8 cellular contexts compared by ENCODE assay signal in genomic region chr15:72783563-72784232, GRCh38. TPM values are rescaled to one million over a fixed set of nuclear protein-coding genes. Genes with fewer than 3 reads are reported as not detected.
DNase-seq lines count a peak whose midpoint lies in the region; ATAC-seq, FAIRE-seq and TF ChIP-seq lines count a peak whose summit lies in the region.

Gene ADPGK (minus strand): TSS chr15:72783758. CDS start chr15:72783691, 67 bp downstream.

- peak within 1 kb of the TSS; percentile 96 for H2AFZ ChIP-seq in H1 (ENCODE audit: low read length)

- H4K20me1 ChIP-seq in H1 (replicated peaks in 1 of 2; ENCODE audit: control insufficient read depth in 1 of 2, insufficient read depth in 2 of 2, low read length in 2 of 2): peaks cover 0 to 1% of the 10 kb centered on the region in 2 experiments

- no peak within 1 kb of the TSS for H3K23ac ChIP-seq in H1 (ENCODE audit: insufficient read length)
- no peak within 1 kb of the TSS for H3K23ac ChIP-seq in mesendoderm (ENCODE audit: low read length)

- peak within 1 kb of the TSS; percentile 93 for H3K4me3 Mint-ChIP-seq in activated CD8-positive, alpha-beta memory T cell treated with anti-CD3 and anti-CD28 coated beads, Interleukin-2, amount 10 ng/mL, durations not matched to agents 7 days and 5 days

- H3K4ac ChIP-seq in H1 (replicated peaks; ENCODE audit: insufficient read length, low read depth, low read length) (no peak within 1 kb of the TSS), mesendoderm (ENCODE audit: low read depth, low read length) (peak within 1 kb of the TSS; percentile 81)

- H2BK120ac ChIP-seq in H1 (replicated peaks; ENCODE audit: low read depth, low read length): no peak within 1 kb of the TSS
- H2BK120ac ChIP-seq in mesendoderm (ENCODE audit: low read depth, low read length): peak within 1 kb of the TSS; percentile 68

- H2AK5ac ChIP-seq in H1 (ENCODE audit: low read depth, low read length): 0 out of 2 replicates have a peak within 1 kb of the TSS, but pooled peaks have one; percentile 10
- no peak within 1 kb of the TSS for H2AK5ac ChIP-seq in mesendoderm (ENCODE audit: low read length)

- no peaks in the 10 kb centered on the region for H3K9me3 Mint-ChIP-seq in activated CD8-positive, alpha-beta memory T cell treated with anti-CD3 and anti-CD28 coated beads, Interleukin-2, amount 10 ng/mL, durations not matched to agents 7 days and 5 days (ENCODE audit: low read depth)

- H3K27ac ChIP-seq in HUES48 (ENCODE audit: low read depth, low read length) (peak within 1 kb of the TSS; percentile 76), H1 (ENCODE audit: low read depth, low read length) (peak within 1 kb of the TSS; percentile 87), mesendoderm (ENCODE audit: low read depth, low read length) (peak within 1 kb of the TSS; percentile 61)

- H2BK5ac ChIP-seq in H1 (ENCODE audit: low read depth, low read length) (peak within 1 kb of the TSS; percentile 54), mesendoderm (ENCODE audit: low read length) (no peak within 1 kb of the TSS)

- in situ Hi-C loops in Caki2 (cut with HindIII; ENCODE audit: low pct_unique_long_range_greater_than_20kb, low sequenced_read_pairs): no loop called here

- H3K56ac ChIP-seq in H1 (replicated peaks; ENCODE audit: insufficient read length, low read depth, low read length) (no peak within 1 kb of the TSS), mesendoderm (ENCODE audit: low read length) (peak within 1 kb of the TSS; percentile 91)

- H3K9me3 ChIP-seq in HUES48 (ENCODE audit: control insufficient read depth, insufficient read depth, low read length) (no peaks in the 10 kb centered on the region), NT2/D1 (ENCODE audit: insufficient read depth, low read length) (no peaks in the 10 kb centered on the region), H1 (ENCODE audit: insufficient read depth in 2 of 2, low read depth in 1 of 2, low read length in 1 of 2) (no peaks in the 10 kb centered on the region)

- no peak for FAIRE-seq in H1 (lab: Jason Lieb, UNC)

- no peak for TF ChIP-seq CTCF in H1 (IDR thresholded peaks at IDR 0.05; ENCODE audit: control extremely low read depth in 1 of 3, insufficient read depth in 1 of 3, low read depth in 1 of 3, low read length in 3 of 3)

- DNase-seq in Caki2 (ENCODE audit: low read depth) (peak; percentile 97), NT2/D1 (ENCODE audit: low read depth, low spot score) (peak; percentile 82), H1 (ENCODE audit: low read depth in 1 of 2, low spot score in 2 of 2) (peak; percentile 75 to 99), mesendoderm (peak; percentile 92)
- peak; percentile 93 for DNase-seq in activated CD8-positive, alpha-beta memory T cell treated with anti-CD3 and anti-CD28 coated beads, Interleukin-2, amount 10 ng/mL, durations not matched to agents 7 days and 5 days
- peak; percentile 94 for DNase-seq in stimulated activated CD8-positive, alpha-beta memory T cell treated with anti-CD3 and anti-CD28 coated beads, Interleukin-12 subunit alpha, Interleukin-12 subunit beta, amount 100 ng/mL, for 4 hours (ENCODE audit: low read depth)

- CTCF ChIA-PET in activated CD8-positive, alpha-beta memory T cell treated with anti-CD3 and anti-CD28 coated beads, Interleukin-2, amount 10 ng/mL, durations not matched to agents 7 days and 5 days (lab: Charles Lee): interaction anchor here (0.7 to 5.4 kb wide), 6 partner anchors 10 to 184 kb away, joined by 3 to 34 read pairs (median 6); no protein-coding TSS in a partner anchor
- CTCF ChIA-PET in H1 (lab: Charles Lee; ENCODE audit: partially characterized antibody): interaction anchor here (0.9 to 2.2 kb wide), 5 partner anchors 11 to 331 kb away, joined by 3 to 7 read pairs (median 3); no protein-coding TSS in a partner anchor

- H3K4me1 ChIP-seq in HUES48 (ENCODE audit: control insufficient read depth, insufficient read depth, low read length) (peaks cover 12% of the 10 kb centered on the region; the same call in 1 of the 2 replicates), NT2/D1 (ENCODE audit: insufficient read depth, insufficient read length) (peaks cover 2% of the 10 kb centered on the region), H1 (replicated peaks in 1 of 4; ENCODE audit: control insufficient read depth in 3 of 4, insufficient read depth in 4 of 4, low read length in 3 of 4) (peaks cover 0 to 8% (median 2%) of the 10 kb centered on the region in 4 experiments; a peak in 3 of 7 replicates), mesendoderm (ENCODE audit: control insufficient read depth, low read depth, low read length) (no peaks in the 10 kb centered on the region)

- peak within 1 kb of the TSS; percentile 94 for H3K27ac Mint-ChIP-seq in activated CD8-positive, alpha-beta memory T cell treated with anti-CD3 and anti-CD28 coated beads, Interleukin-2, amount 10 ng/mL, durations not matched to agents 7 days and 5 days

- H3K36me3 ChIP-seq in HUES48 (ENCODE audit: control insufficient read depth, insufficient read depth, low read length) (no peaks in the 10 kb centered on the region), NT2/D1 (ENCODE audit: insufficient read depth, insufficient read length, low read length) (peaks cover 31% of the 10 kb centered on the region), H1 (ENCODE audit: control insufficient read depth in 2 of 4, insufficient read depth in 4 of 4, low read length in 3 of 4) (no peaks in the 10 kb centered on the region), mesendoderm (ENCODE audit: control insufficient read depth, insufficient read depth, low read length) (no peaks in the 10 kb centered on the region)

- H3K9ac ChIP-seq in HUES48 (ENCODE audit: low read depth, low read length) (peak within 1 kb of the TSS; percentile 78), NT2/D1 (ENCODE audit: insufficient read length, low read depth) (peak within 1 kb of the TSS; percentile 98), H1 (replicated peaks in 1 of 4; ENCODE audit: extremely low read depth in 1 of 4, low read depth in 3 of 4, low read length in 3 of 4) (peak within 1 kb of the TSS; percentile 92 to 98 (median 94)), mesendoderm (ENCODE audit: low read length) (peak within 1 kb of the TSS; percentile 93)

- H2BK20ac ChIP-seq in H1 (ENCODE audit: low read length): no peak within 1 kb of the TSS

- no peak within 1 kb of the TSS for H2BK12ac ChIP-seq in H1 (ENCODE audit: low read depth, low read length)

- 0 out of 2 replicates have a peak within 1 kb of the TSS, but pooled peaks have one; percentile 13 for H3K18ac ChIP-seq in H1 (ENCODE audit: extremely low read depth, low read length)
- H3K18ac ChIP-seq in mesendoderm (ENCODE audit: low read length): peak within 1 kb of the TSS; percentile 95

- POLR2A ChIA-PET in H1 (lab: Charles Lee; ENCODE audit: partially characterized antibody): interaction anchor here (1.3 to 3.3 kb wide), 2 partner anchors 11 to 12 kb away, joined by 3 to 11 read pairs; no protein-coding TSS in a partner anchor

- peak; percentile 71 for ATAC-seq in GM21390 (IDR thresholded peaks at IDR 0.05; ENCODE audit: unreplicated experiment)
- peak; percentile 82 for ATAC-seq in activated CD8-positive, alpha-beta memory T cell treated with anti-CD3 and anti-CD28 coated beads, Interleukin-2, amount 10 ng/mL, durations not matched to agents 7 days and 5 days

- H3K36me3 Mint-ChIP-seq in activated CD8-positive, alpha-beta memory T cell treated with anti-CD3 and anti-CD28 coated beads, Interleukin-2, amount 10 ng/mL, durations not matched to agents 7 days and 5 days: peaks cover 34% of the 10 kb centered on the region

- peak within 1 kb of the TSS; percentile 93; the same call in 1 of the 2 replicates for H4K8ac ChIP-seq in H1 (ENCODE audit: extremely low read depth, insufficient read depth, low read length)
- no peak within 1 kb of the TSS for H4K8ac ChIP-seq in mesendoderm (ENCODE audit: low read depth, low read length)

- H2BK15ac ChIP-seq in H1 (ENCODE audit: low read length) (0 out of 2 replicates have a peak within 1 kb of the TSS, but pooled peaks have one; percentile 61), mesendoderm (replicated peaks; ENCODE audit: low read depth) (no peak within 1 kb of the TSS)

- no peaks in the 10 kb centered on the region for H3K27me3 ChIP-seq in HUES48 (ENCODE audit: control insufficient read depth, insufficient read depth, low read length)
- H3K27me3 ChIP-seq in NT2/D1 (ENCODE audit: insufficient read depth, insufficient read length): no peaks in the 10 kb centered on the region
- no peaks in the 10 kb centered on the region for H3K27me3 ChIP-seq in H1 (replicated peaks in 1 of 4; ENCODE audit: control insufficient read depth in 3 of 4, extremely low read depth in 1 of 4, insufficient read depth in 3 of 4, low read length in 3 of 4)
- H3K27me3 ChIP-seq in mesendoderm (ENCODE audit: insufficient read depth, low read length, poor library complexity): no peaks in the 10 kb centered on the region

- H3K79me2 ChIP-seq in H1 (ENCODE audit: control insufficient read depth in 1 of 2, insufficient read depth in 2 of 2, low read length in 2 of 2) (peaks cover 0 to 40% of the 10 kb centered on the region in 2 experiments; a peak in 3 of 4 replicates), mesendoderm (ENCODE audit: control insufficient read depth, insufficient read depth, low read length) (peaks cover 32% of the 10 kb centered on the region)

- peak within 1 kb of the TSS; percentile 39 for H4K5ac ChIP-seq in H1 (ENCODE audit: insufficient read length, low read depth, low read length)
- H4K5ac ChIP-seq in mesendoderm (ENCODE audit: low read length): no peak within 1 kb of the TSS

- peaks cover 78% of the 10 kb centered on the region for H3K4me1 Mint-ChIP-seq in activated CD8-positive, alpha-beta memory T cell treated with anti-CD3 and anti-CD28 coated beads, Interleukin-2, amount 10 ng/mL, durations not matched to agents 7 days and 5 days

- H4K91ac ChIP-seq in H1 (replicated peaks; ENCODE audit: insufficient read length, low read length): peak within 1 kb of the TSS; percentile 12

- no peaks in the 10 kb centered on the region for H3K27me3 Mint-ChIP-seq in activated CD8-positive, alpha-beta memory T cell treated with anti-CD3 and anti-CD28 coated beads, Interleukin-2, amount 10 ng/mL, durations not matched to agents 7 days and 5 days

- H3K4me2 ChIP-seq in H1 (ENCODE audit: insufficient read depth in 1 of 2, low read depth in 2 of 2, low read length in 2 of 2) (peak within 1 kb of the TSS; percentile 88 to 96), mesendoderm (ENCODE audit: low read length) (peak within 1 kb of the TSS; percentile 95)

- H3K23me2 ChIP-seq in H1 (ENCODE audit: low read depth, low read length): peaks cover 6% of the 10 kb centered on the region

- no peak within 1 kb of the TSS for H3K14ac ChIP-seq in H1 (ENCODE audit: insufficient read length)

- WGBS in H1 (ENCODE audit: extremely low coverage in 1 of 2, insufficient coverage in 1 of 2, insufficient read length in 1 of 2, insufficient replicate concordance in 2 of 2, low coverage in 1 of 2, low lambda C conversion rate in 2 of 2, missing lambda C conversion rate in 1 of 2), 2 experiments: 1% methylated on average over 60 of the region's 64 CpGs; no CpG with 5 or more reads in 1 of the 2 experiments
- no CpG with 5 or more reads among the region's 64 CpGs for WGBS in mesendoderm (ENCODE audit: extremely low coverage, insufficient coverage, low lambda C conversion rate)

- H3K79me1 ChIP-seq in H1 (ENCODE audit: low read depth, low read length): no peaks in the 10 kb centered on the region; the same call in 1 of the 2 replicates
- peaks cover 21% of the 10 kb centered on the region for H3K79me1 ChIP-seq in mesendoderm (ENCODE audit: low read length)

- TF ChIP-seq RAD21 in H1 (IDR thresholded peaks at IDR 0.05 in 1 of 2, conservative IDR thresholded peaks at IDR 0.05 in 1 of 2; ENCODE audit: low read depth in 2 of 2, low read length in 2 of 2): peak in 1 of 2 experiments; percentile 11; a peak in 2 of 4 replicates

- peak in 1 of 2 experiments; percentile 72; a peak in 1 of 3 replicates for TF ChIP-seq EP300 in H1 (IDR thresholded peaks at IDR 0.05; ENCODE audit: borderline replicate concordance in 1 of 2, low read depth in 2 of 2, low read length in 2 of 2)

- peak; percentile 96 to 97 for TF ChIP-seq POLR2A in H1 (IDR thresholded peaks at IDR 0.05; ENCODE audit: control extremely low read depth in 1 of 2, low read depth in 2 of 2, low read length in 2 of 2)

- peak within 1 kb of the TSS; percentile 91 for H3K4me3 ChIP-seq in HUES48 (ENCODE audit: low read depth, low read length)
- H3K4me3 ChIP-seq in NT2/D1 (ENCODE audit: insufficient read length, low read depth): peak within 1 kb of the TSS; percentile 94
- peak within 1 kb of the TSS; percentile 79 to 98 (median 89) for H3K4me3 ChIP-seq in H1 (ENCODE audit: extremely low read depth in 1 of 4, insufficient read depth in 2 of 4, low read depth in 3 of 4, low read length in 4 of 4)
- H3K4me3 ChIP-seq in mesendoderm (ENCODE audit: low read length): peak within 1 kb of the TSS; percentile 86

RNA-seq across cellular contexts. Expression of gene ADPGK, which starts in this region (rescaled TPM):
- 64.3 and 86.5 TPM in 2 replicates for total RNA-seq in Caki2 (2014; rRNA removed; shearing (Covaris generic); ENCODE audit: low replicate concordance)
- total RNA-seq in activated CD8-positive, alpha-beta memory T cell treated with anti-CD3 and anti-CD28 coated beads, Interleukin-2, amount 10 ng/mL, durations not matched to agents 7 days and 5 days: 10 to 100 TPM; 67.8 to 76.5 TPM
- 35.7 and 38.2 TPM in 2 replicates for total RNA-seq in H1 (2021; fragmentation: NEBNext Ultra II Directional; extraction: Animal tissue kit (Norgen Biotek cat#: 25700))
- polyA plus RNA-seq in H1 (2011; rRNA removed): 32.2 and 36.6 TPM in 2 replicates
- polyA plus RNA-seq in H1 (2011; cell fraction: cytosol; rRNA removed): 43.9 TPM
- 46.9 TPM for polyA plus RNA-seq in H1 (2011; cell fraction: nucleus; rRNA removed)
- polyA plus RNA-seq in H1 (2012, experiment 1 of 2): 27.2 to 37.0 TPM (median 29.7 TPM) in 4 replicates
- polyA plus RNA-seq in H1 (2012, experiment 2 of 2): 28.0 TPM
- polyA plus RNA-seq in H1 (2013, experiment 1 of 2): 47.2 TPM
- 48.5 TPM for polyA plus RNA-seq in H1 (2013, experiment 2 of 2)
- polyA minus RNA-seq in H1 (2011; rRNA and poly(A)+ RNA removed): 33.9 and 45.6 TPM in 2 replicates
- polyA minus RNA-seq in H1 (2011; cell fraction: cytosol; rRNA and poly(A)+ RNA removed): 20.1 TPM
- polyA minus RNA-seq in H1 (2011; cell fraction: nucleus; rRNA and poly(A)+ RNA removed): 40.0 TPM
- polyA plus RNA-seq in mesendoderm (2013, experiment 1 of 2): 40.2 TPM
- 39.7 TPM for polyA plus RNA-seq in mesendoderm (2013, experiment 2 of 2)

Comparison
In these comparisons a context has a peak if more than half of its experiments do, and no peak if none do; other contexts are left out.
1. Peak in every context shown above with its lines: DNase-seq, ATAC-seq, H3K4me3 ChIP-seq and H3K27ac ChIP-seq.